40 cellular contexts compared by ENCODE assay signal in the genomic region with DNA sequence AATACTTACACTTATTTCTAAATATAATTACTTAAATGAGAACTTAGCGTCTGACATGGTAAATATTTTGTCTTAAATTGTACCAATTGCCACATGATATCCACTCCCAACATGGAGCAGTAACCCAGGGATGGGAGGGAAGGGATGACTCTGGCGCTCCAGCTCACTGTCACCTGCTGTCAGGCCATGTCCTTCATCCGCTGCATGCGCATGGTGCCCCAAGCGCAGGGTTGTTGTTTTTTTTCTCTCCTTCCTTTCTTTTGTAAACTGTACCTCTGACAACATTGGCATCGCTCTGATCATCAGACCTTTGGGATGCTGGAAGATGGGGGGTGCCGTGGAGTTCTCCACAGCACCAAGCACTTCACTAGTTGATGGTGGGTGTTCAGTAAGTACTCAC.
"Had no signal": no experiment of that assay in that cellular context is flagged by ENCODE, and none has a peak within 500 bp of the region (broad histone marks: within the 10 kb centered on the region; RNA-seq: fewer than 3 reads in every experiment).

No MANE protein-coding gene starts in this region.

- H3K9me3 ChIP-seq: adrenal gland, ascending aorta, body of pancreas, breast epithelium had no signal

- H3K4me3 ChIP-seq: adrenal gland, ascending aorta, body of pancreas, breast epithelium, cardiac muscle cell had no signal

- H3K27me3 ChIP-seq: adrenal gland, ascending aorta, body of pancreas, brain microvascular endothelial cell, breast epithelium, cardiac muscle cell had no signal

- ATAC-seq: activated naive CD4-positive, alpha-beta T cell treated with anti-CD3 and anti-CD28 coated beads, Interleukin-2, amount 50 U/mL, for 72 hours; activated naive CD8-positive, alpha-beta T cell treated with anti-CD3 and anti-CD28 coated beads, Interleukin-2, amount 50 U/mL, for 24 hours; activated T-cell treated with anti-CD3 and anti-CD28 coated beads, Interleukin-2, amount 50 U/mL, for 4 hours; activated T-cell treated with anti-CD3 and anti-CD28 coated beads, Interleukin-2, amount 50 U/mL, for 72 hours; activated T-helper 17 cell treated with anti-CD3 and anti-CD28 coated beads, Interleukin-2, amount 50 U/mL, for 72 hours; body of pancreas had no signal

- H3K27ac Mint-ChIP-seq: activated naive CD4-positive, alpha-beta T cell treated with anti-CD3 and anti-CD28 coated beads for 36 hours; activated naive CD4-positive, alpha-beta T cell treated with anti-CD3 and anti-CD28 coated beads, Interleukin-2, amount 10 ng/mL, durations not matched to agents 7 days and 5 days; activated naive CD4-positive, alpha-beta T cell treated with anti-CD3 and anti-CD28 coated beads, Interleukin-2, amount 50 U/mL, for 24 hours; activated naive CD4-positive, alpha-beta T cell treated with anti-CD3 and anti-CD28 coated beads, Interleukin-2, amount 50 U/mL, for 72 hours; activated naive CD8-positive, alpha-beta T cell; activated naive CD8-positive, alpha-beta T cell treated with anti-CD3 and anti-CD28 coated beads for 36 hours; activated naive CD8-positive, alpha-beta T cell treated with anti-CD3 and anti-CD28 coated beads, Interleukin-2, amount 10 ng/mL, durations not matched to agents 7 days and 5 days; activated naive CD8-positive, alpha-beta T cell treated with anti-CD3 and anti-CD28 coated beads, Interleukin-2, amount 50 U/mL, for 24 hours; activated T-cell treated with anti-CD3 and anti-CD28 coated beads, Interleukin-2, amount 50 U/mL, for 24 hours; activated T-cell treated with anti-CD3 and anti-CD28 coated beads, Interleukin-2, amount 50 U/mL, for 72 hours; activated T-helper 1 cell treated with anti-CD3 and anti-CD28 coated beads, Interleukin-12 subunit alpha, Interleukin-12 subunit beta, Interleukin-2, Interleukin-4 antibody, amounts not matched to agents 30 ng/mL and 10 ng/mL and 1 ng/mL, durations not matched to agents 14 hours and 24 hours and 36 hours; activated T-helper 17 cell treated with anti-CD3 and anti-CD28 coated beads, Interleukin-2, amount 50 U/mL, for 72 hours; activated T-helper 2 cell treated with anti-CD3 and anti-CD28 coated beads, Interferon-gamma antibody, Interleukin-2, Interleukin-4, amounts not matched to agents 10 μg/mL and 5 μg/mL and 100 μg/mL, durations not matched to agents 14 hours and 24 hours and 36 hours had no signal

- H3K36me3 ChIP-seq: adrenal gland, ascending aorta, brain microvascular endothelial cell, breast epithelium had no signal

- DNase-seq: activated effector memory CD4-positive, alpha-beta T cell treated with anti-CD3 and anti-CD28 coated beads, Interleukin-2, amount 50 U/mL, for 16 hours; activated effector memory CD4-positive, alpha-beta T cell treated with Interleukin-2 at 50 U/mL for 16 hours; activated gamma-delta T cell; activated gamma-delta T cell treated with Interleukin-2 at 50 U/mL for 16 hours; activated naive CD4-positive, alpha-beta T cell; activated naive CD4-positive, alpha-beta T cell treated with anti-CD3 and anti-CD28 coated beads for 36 hours; activated naive CD4-positive, alpha-beta T cell treated with anti-CD3 and anti-CD28 coated beads, Interleukin-2, amount 10 ng/mL, durations not matched to agents 7 days and 5 days; activated naive CD4-positive, alpha-beta T cell treated with anti-CD3 and anti-CD28 coated beads, Interleukin-2, amount 50 U/mL, for 16 hours; activated naive CD4-positive, alpha-beta T cell treated with Interleukin-2 at 50 U/mL for 16 hours; activated naive CD8-positive, alpha-beta T cell treated with anti-CD3 and anti-CD28 coated beads for 36 hours; activated naive CD8-positive, alpha-beta T cell treated with anti-CD3 and anti-CD28 coated beads, Interleukin-2, amount 10 ng/mL, durations not matched to agents 7 days and 5 days; activated naive CD8-positive, alpha-beta T cell treated with anti-CD3 and anti-CD28 coated beads, Interleukin-2, amount 50 U/mL, for 24 hours; activated T-cell treated with anti-CD3 and anti-CD28 coated beads, Interleukin-2, amount 50 U/mL, for 1 hour; activated T-cell treated with anti-CD3 and anti-CD28 coated beads, Interleukin-2, amount 50 U/mL, for 24 hours; activated T-cell treated with anti-CD3 and anti-CD28 coated beads, Interleukin-2, amount 50 U/mL, for 4 hours; activated T-cell treated with anti-CD3 and anti-CD28 coated beads, Interleukin-2, amount 50 U/mL, for 48 hours; activated T-cell treated with anti-CD3 and anti-CD28 coated beads, Interleukin-2, amount 50 U/mL, for 72 hours; adrenal gland; amniotic stem cell; amygdala; anterior cingulate cortex; aorta; body of pancreas; brain microvascular endothelial cell; caudate nucleus; central memory CD4-positive, alpha-beta T cell; cerebellar nuclear complex had no signal

- H3K4me3 Mint-ChIP-seq: activated naive CD4-positive, alpha-beta T cell treated with anti-CD3 and anti-CD28 coated beads for 36 hours; activated naive CD4-positive, alpha-beta T cell treated with anti-CD3 and anti-CD28 coated beads, Interleukin-2, amount 10 ng/mL, durations not matched to agents 7 days and 5 days; activated naive CD4-positive, alpha-beta T cell treated with anti-CD3 and anti-CD28 coated beads, Interleukin-2, amount 50 U/mL, for 24 hours; activated naive CD8-positive, alpha-beta T cell; activated naive CD8-positive, alpha-beta T cell treated with anti-CD3 and anti-CD28 coated beads for 36 hours; activated naive CD8-positive, alpha-beta T cell treated with anti-CD3 and anti-CD28 coated beads, Interleukin-2, amount 10 ng/mL, durations not matched to agents 7 days and 5 days; activated naive CD8-positive, alpha-beta T cell treated with anti-CD3 and anti-CD28 coated beads, Interleukin-2, amount 50 U/mL, for 24 hours; activated T-cell treated with anti-CD3 and anti-CD28 coated beads, Interleukin-2, amount 50 U/mL, for 24 hours; activated T-cell treated with anti-CD3 and anti-CD28 coated beads, Interleukin-2, amount 50 U/mL, for 4 hours; activated T-cell treated with anti-CD3 and anti-CD28 coated beads, Interleukin-2, amount 50 U/mL, for 72 hours; activated T-helper 1 cell treated with anti-CD3 and anti-CD28 coated beads, Interleukin-12 subunit alpha, Interleukin-12 subunit beta, Interleukin-2, Interleukin-4 antibody, amounts not matched to agents 30 ng/mL and 10 ng/mL and 1 ng/mL, durations not matched to agents 14 hours and 24 hours and 36 hours; activated T-helper 17 cell treated with anti-CD3 and anti-CD28 coated beads, Interleukin-2, amount 50 U/mL, for 72 hours; brain; central memory CD8-positive, alpha-beta T cell had no signal

- FAIRE-seq: astrocyte, bronchial epithelial cell had no signal

- H3K4me1 Mint-ChIP-seq: activated naive CD4-positive, alpha-beta T cell treated with anti-CD3 and anti-CD28 coated beads, Interleukin-2, amount 10 ng/mL, durations not matched to agents 7 days and 5 days; activated naive CD4-positive, alpha-beta T cell treated with anti-CD3 and anti-CD28 coated beads, Interleukin-2, amount 50 U/mL, for 24 hours; activated naive CD8-positive, alpha-beta T cell treated with anti-CD3 and anti-CD28 coated beads for 36 hours; activated naive CD8-positive, alpha-beta T cell treated with anti-CD3 and anti-CD28 coated beads, Interleukin-2, amount 10 ng/mL, durations not matched to agents 7 days and 5 days; activated naive CD8-positive, alpha-beta T cell treated with anti-CD3 and anti-CD28 coated beads, Interleukin-2, amount 50 U/mL, for 24 hours; activated T-helper 17 cell treated with anti-CD3 and anti-CD28 coated beads, Interleukin-2, amount 50 U/mL, for 72 hours had no signal

- H3K27me3 Mint-ChIP-seq: activated naive CD4-positive, alpha-beta T cell treated with anti-CD3 and anti-CD28 coated beads, Interleukin-2, amount 10 ng/mL, durations not matched to agents 7 days and 5 days; activated naive CD4-positive, alpha-beta T cell treated with anti-CD3 and anti-CD28 coated beads, Interleukin-2, amount 50 U/mL, for 24 hours; activated naive CD8-positive, alpha-beta T cell treated with anti-CD3 and anti-CD28 coated beads for 36 hours; activated T-helper 17 cell treated with anti-CD3 and anti-CD28 coated beads, Interleukin-2, amount 50 U/mL, for 72 hours; central memory CD8-positive, alpha-beta T cell had no signal

- H3K27ac ChIP-seq: adrenal gland, ascending aorta, body of pancreas, brain microvascular endothelial cell, breast epithelium, cardiac muscle cell had no signal

- H3K4me1 ChIP-seq: adrenal gland, ascending aorta, body of pancreas, breast epithelium had no signal

- H3K36me3 Mint-ChIP-seq: activated naive CD4-positive, alpha-beta T cell treated with anti-CD3 and anti-CD28 coated beads, Interleukin-2, amount 10 ng/mL, durations not matched to agents 7 days and 5 days; activated naive CD4-positive, alpha-beta T cell treated with anti-CD3 and anti-CD28 coated beads, Interleukin-2, amount 50 U/mL, for 24 hours; activated naive CD4-positive, alpha-beta T cell treated with anti-CD3 and anti-CD28 coated beads, Interleukin-2, amount 50 U/mL, for 72 hours; activated naive CD8-positive, alpha-beta T cell treated with anti-CD3 and anti-CD28 coated beads for 36 hours; activated naive CD8-positive, alpha-beta T cell treated with anti-CD3 and anti-CD28 coated beads, Interleukin-2, amount 10 ng/mL, durations not matched to agents 7 days and 5 days had no signal

- H3K9me3 Mint-ChIP-seq: activated naive CD4-positive, alpha-beta T cell treated with anti-CD3 and anti-CD28 coated beads, Interleukin-2, amount 10 ng/mL, durations not matched to agents 7 days and 5 days; activated naive CD4-positive, alpha-beta T cell treated with anti-CD3 and anti-CD28 coated beads, Interleukin-2, amount 50 U/mL, for 24 hours; activated T-helper 1 cell treated with anti-CD3 and anti-CD28 coated beads, Interleukin-12 subunit alpha, Interleukin-12 subunit beta, Interleukin-2, Interleukin-4 antibody, amounts not matched to agents 30 ng/mL and 10 ng/mL and 1 ng/mL, durations not matched to agents 14 hours and 24 hours and 36 hours had no signal
